Comparison of ENCODE assay signal across 11 cellular contexts in genomic region chr1:204443871-204444581, GRCh38. TPM values are rescaled to one million over a fixed set of nuclear protein-coding genes. Genes with fewer than 3 reads are reported as not detected.
A peak's percentile ranks its signal among the peaks of the same experiment; 100 is the strongest.
DNase-seq lines count a peak whose midpoint lies in the region; FAIRE-seq and TF ChIP-seq lines count a peak whose summit lies in the region.
"Had no signal": no experiment of that assay in that cellular context is flagged by ENCODE, and none has a peak within 500 bp of the region (broad histone marks: within the 10 kb centered on the region; RNA-seq: fewer than 3 reads in every experiment).

No MANE protein-coding gene starts in this region.

- 71 to 85% (median 81%) methylated on average over 11 of the region's 11 CpGs for WGBS in ovary, 3 donors

- H3K27me3 ChIP-seq in ovary, result no peaks in the 10 kb centered on the region
- H3K27me3 ChIP-seq: cardiac muscle cell, gastroesophageal sphincter had no signal

- no peaks in the 10 kb centered on the region for H3K4me1 ChIP-seq in ovary (ENCODE audit: insufficient read depth)

- intact Hi-C loops in ovary (cut with DNase I), result loop anchor here in 2 of 4 donors (5.0 to 10.0 kb wide), 2 partner anchors 48 to 361 kb away; partner anchors contain the start of gene PIK3C2B (in 1 of the 2)

- TF ChIP-seq CTCF in ovary (IDR thresholded peaks at IDR 0.05), result no peak

- no peak for TF ChIP-seq EP300 in ovary (IDR thresholded peaks at IDR 0.05)

- peak; percentile 74 for FAIRE-seq in RCC 7860 (lab: Jason Lieb, UNC)

- no peaks in the 10 kb centered on the region for H3K36me3 ChIP-seq in ovary

- DNase-seq in HPDE6-E6E7 (ENCODE audit: extremely low spot score) (peak; percentile 85), RCC 7860 (ENCODE audit: low spot score) (peak; percentile 78), epithelial cell of prostate (ENCODE audit: low read depth, low spot score) (peak; percentile 86), ovary (no peak), DMS 273 treated with DMSO at 0.1 percent for 48 hours (lab: John Stamatoyannopoulos, UW) (no peak), MV-4-11 (lab: John Stamatoyannopoulos, UW) (no peak)
- DNase-seq in stimulated activated CD4-positive, alpha-beta T cell treated with anti-CD3 and anti-CD28 coated beads, Interleukin-1b, Interleukin-23, amount 100 ng/mL, for 48 hours, result peak; percentile 37
- DNase-seq: Karpas-422, midbrain had no signal

- no peaks in the 10 kb centered on the region for H3K9me3 ChIP-seq in ovary
- H3K9me3 ChIP-seq: gastroesophageal sphincter had no signal

- TF ChIP-seq POLR2A in ovary (IDR thresholded peaks at IDR 0.05), result no peak

- no peak overlapping the region for H3K4me3 ChIP-seq in ovary
- H3K4me3 ChIP-seq: cardiac muscle cell, gastroesophageal sphincter had no signal

- H3K27ac ChIP-seq in epithelial cell of prostate, result peak overlapping the region; percentile 89
- no peak overlapping the region for H3K27ac ChIP-seq in ovary
- H3K27ac ChIP-seq: cardiac muscle cell had no signal

RNA-seq across cellular contexts. Expression of gene PPP1R15B, which starts 32.4 kb away (rescaled TPM):
- total RNA-seq in ovary, result 10 to 100 TPM; 30.7 to 69.5 (median 49.5) TPM
- 10 to 100 TPM; 16.5 to 19.4 TPM for polyA plus RNA-seq in ovary

RNA-seq across cellular contexts. Expression of gene PIK3C2B, which starts 50.6 kb away (rescaled TPM):
- 10 to 100 TPM in 5 of 7 donors, 1 to 10 TPM in 2; 5.6 to 26.0 (median 12.8) TPM for total RNA-seq in ovary
- 1 to 10 TPM; 6.2 to 7.9 TPM for polyA plus RNA-seq in ovary

Comparison
In these comparisons a context has a peak if more than half of its experiments do, and no peak if none do; other contexts are left out.
1. DNase-seq: peak in HPDE6-E6E7 (single experiment), RCC 7860 (single experiment), epithelial cell of prostate (single experiment) and stimulated activated CD4-positive, alpha-beta T cell treated with anti-CD3 and anti-CD28 coated beads, Interleukin-1b, Interleukin-23, amount 100 ng/mL, for 48 hours (single experiment); none in ovary (0 of 5), DMS 273 treated with DMSO at 0.1 percent for 48 hours (single experiment) and MV-4-11 (single experiment).